Comparison of ENCODE assay signal across 28 cellular contexts in the genomic region with DNA sequence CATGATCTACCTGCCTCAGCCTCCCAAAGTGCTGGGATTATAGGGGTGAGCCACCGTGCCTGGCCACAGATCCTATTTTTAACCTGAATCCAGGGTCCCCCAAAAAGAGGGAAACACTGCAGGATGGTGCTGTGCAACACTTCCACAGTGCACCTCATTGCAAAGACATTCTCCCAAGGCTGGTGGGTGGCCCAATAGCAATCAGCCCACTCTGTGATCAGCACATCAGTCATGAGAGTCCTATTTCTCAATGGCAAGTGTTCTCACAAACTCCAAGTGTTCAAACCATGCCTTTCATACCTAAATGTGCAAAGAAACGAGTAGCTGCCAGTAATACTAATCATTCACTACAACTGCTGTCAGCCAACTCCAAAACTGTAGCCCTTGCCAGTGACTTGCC.
"Had no signal": no experiment of that assay in that cellular context is flagged by ENCODE, and none has a peak within 500 bp of the region (broad histone marks: within the 10 kb centered on the region; RNA-seq: fewer than 3 reads in every experiment).

No MANE protein-coding gene starts in this region.

- H3K4me3 ChIP-seq: adrenal gland, ascending aorta, body of pancreas, cardiac muscle cell had no signal

- H3K9me3 ChIP-seq: adrenal gland, ascending aorta, body of pancreas had no signal

- H3K27me3 ChIP-seq: adrenal gland, ascending aorta, body of pancreas, brain microvascular endothelial cell, cardiac muscle cell had no signal

- DNase-seq: activated effector memory CD4-positive, alpha-beta T cell treated with anti-CD3 and anti-CD28 coated beads, Interleukin-2, amount 50 U/mL, for 16 hours; activated effector memory CD4-positive, alpha-beta T cell treated with Interleukin-2 at 50 U/mL for 16 hours; activated gamma-delta T cell; activated gamma-delta T cell treated with Interleukin-2 at 50 U/mL for 16 hours; activated naive CD4-positive, alpha-beta T cell; activated naive CD4-positive, alpha-beta T cell treated with anti-CD3 and anti-CD28 coated beads for 36 hours; activated naive CD4-positive, alpha-beta T cell treated with anti-CD3 and anti-CD28 coated beads, Interleukin-2, amount 10 ng/mL, durations not matched to agents 7 days and 5 days; activated naive CD4-positive, alpha-beta T cell treated with anti-CD3 and anti-CD28 coated beads, Interleukin-2, amount 50 U/mL, for 16 hours; activated naive CD4-positive, alpha-beta T cell treated with Interleukin-2 at 50 U/mL for 16 hours; activated naive CD8-positive, alpha-beta T cell treated with anti-CD3 and anti-CD28 coated beads for 36 hours; activated naive CD8-positive, alpha-beta T cell treated with anti-CD3 and anti-CD28 coated beads, Interleukin-2, amount 10 ng/mL, durations not matched to agents 7 days and 5 days; activated naive CD8-positive, alpha-beta T cell treated with anti-CD3 and anti-CD28 coated beads, Interleukin-2, amount 50 U/mL, for 24 hours; activated T-cell treated with anti-CD3 and anti-CD28 coated beads, Interleukin-2, amount 50 U/mL, for 1 hour; activated T-cell treated with anti-CD3 and anti-CD28 coated beads, Interleukin-2, amount 50 U/mL, for 24 hours; activated T-cell treated with anti-CD3 and anti-CD28 coated beads, Interleukin-2, amount 50 U/mL, for 4 hours; activated T-cell treated with anti-CD3 and anti-CD28 coated beads, Interleukin-2, amount 50 U/mL, for 48 hours; activated T-cell treated with anti-CD3 and anti-CD28 coated beads, Interleukin-2, amount 50 U/mL, for 72 hours; adrenal gland; amniotic stem cell; amygdala; anterior cingulate cortex; aorta; body of pancreas; brain microvascular endothelial cell; central memory CD4-positive, alpha-beta T cell; cerebellar nuclear complex had no signal

- H3K27ac ChIP-seq: adrenal gland, ascending aorta, body of pancreas, brain microvascular endothelial cell, cardiac muscle cell had no signal

- H3K4me1 ChIP-seq: adrenal gland, ascending aorta, body of pancreas had no signal

- H3K36me3 ChIP-seq: adrenal gland, ascending aorta, brain microvascular endothelial cell, cardiac muscle cell had no signal
